ENCODE assay signal across 8 cellular contexts in the genomic region with DNA sequence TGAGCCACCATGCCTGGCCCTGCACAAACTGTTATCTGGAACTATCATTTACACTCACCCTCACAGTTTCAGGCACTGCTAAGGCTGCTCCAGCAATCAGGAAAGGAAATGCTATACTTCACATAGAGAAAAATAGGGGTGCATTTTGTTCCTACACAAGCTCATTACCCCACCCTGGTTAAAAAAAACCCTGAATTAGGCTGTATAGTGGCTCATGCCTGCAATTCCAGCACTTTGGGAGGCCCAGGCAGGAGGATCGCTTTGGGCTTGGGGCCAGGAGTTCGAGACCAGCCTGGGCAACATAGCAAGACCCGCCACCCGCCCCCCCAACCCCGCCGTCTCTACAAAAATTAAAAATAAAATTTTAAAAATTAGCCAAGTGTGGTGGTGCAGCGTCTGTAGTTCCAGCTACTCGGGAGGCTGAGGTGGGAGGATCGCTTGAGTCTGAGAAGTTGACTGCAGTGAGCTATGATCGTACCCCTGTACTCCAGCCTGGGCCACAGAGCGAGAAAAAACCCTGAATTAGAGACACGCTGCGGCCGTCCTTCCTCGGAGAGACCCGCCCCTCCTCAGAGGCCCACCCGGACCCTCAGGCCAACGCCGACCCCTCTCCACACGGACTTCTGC.
DNase-seq lines count a peak whose midpoint lies in the region; ATAC-seq and TF ChIP-seq lines count a peak whose summit lies in the region.

No MANE protein-coding gene starts in this region.

- peak overlapping the region; percentile 68 to 92 for H3K27ac ChIP-seq in coronary artery
- no peak overlapping the region for H3K27ac ChIP-seq in muscle layer of duodenum (ENCODE audit: low read length)

- no peak for DNase-seq in LNCaP clone FGC (ENCODE audit: low read depth)
- DNase-seq in coronary artery (ENCODE audit: low spot score) = no peak
- DNase-seq in NCI-H2081 treated with DMSO at 0.1 percent for 48 hours (lab: John Stamatoyannopoulos, UW) = no peak
- no peak for DNase-seq in NCI-H510A (lab: John Stamatoyannopoulos, UW)
- no peak for DNase-seq in activated CD4-positive, CD25-positive, alpha-beta regulatory T cell (lab: John Stamatoyannopoulos, UW)

- H3K4me3 ChIP-seq in LNCaP clone FGC (ENCODE audit: low read depth, low read length) = peak overlapping the region; percentile 97
- H3K4me3 ChIP-seq in coronary artery = peak overlapping the region; percentile 96
- H3K4me3 ChIP-seq in muscle layer of duodenum (ENCODE audit: low read depth in 1 of 2, low read length in 2 of 2) = peak overlapping the region; percentile 68 to 97

- TF ChIP-seq CTCF in LNCaP clone FGC (IDR thresholded peaks at IDR 0.05; ENCODE audit: control insufficient read depth, extremely low read depth, insufficient read depth) (no peak), coronary artery (IDR thresholded peaks at IDR 0.05) (no peak)

- ATAC-seq in GM19035 (IDR thresholded peaks at IDR 0.05; ENCODE audit: unreplicated experiment) = peak; percentile 11
- ATAC-seq in HG03521 (IDR thresholded peaks at IDR 0.05; ENCODE audit: unreplicated experiment) = no peak

- no peaks in the 10 kb centered on the region for H3K27me3 ChIP-seq in muscle layer of duodenum (ENCODE audit: low read depth, low read length)

- H3K4me1 ChIP-seq in muscle layer of duodenum (ENCODE audit: control insufficient read depth in 1 of 2, insufficient read depth in 2 of 2, low read length in 2 of 2) = peaks cover 10 to 33% of the 10 kb centered on the region in 2 donors

- H3K36me3 ChIP-seq in muscle layer of duodenum (ENCODE audit: control insufficient read depth in 1 of 2, insufficient read depth in 2 of 2, low read length in 2 of 2) = peaks cover 11 to 14% of the 10 kb centered on the region in 2 donors

- H3K9me3 ChIP-seq in muscle layer of duodenum (ENCODE audit: control insufficient read depth in 1 of 2, low read length in 2 of 2) = no peaks in the 10 kb centered on the region
